In genomic region chr14:99231181-99231849, GRCh38 we compare ENCODE assay signal across 12 cellular contexts. TPM values are rescaled to one million over a fixed set of nuclear protein-coding genes. Genes with fewer than 3 reads are reported as not detected.
DNase-seq lines count a peak whose midpoint lies in the region; ATAC-seq and TF ChIP-seq lines count a peak whose summit lies in the region.
"Had no signal": no experiment of that assay in that cellular context is flagged by ENCODE, and none has a peak within 500 bp of the region (broad histone marks: within the 10 kb centered on the region; RNA-seq: fewer than 3 reads in every experiment).

No MANE protein-coding gene starts in this region.

- peaks cover 98% of the 10 kb centered on the region for H3K4me1 Mint-ChIP-seq in stimulated activated naive CD8-positive, alpha-beta T cell treated with anti-CD3 and anti-CD28 coated beads, Interleukin-15, Interleukin-2, amounts not matched to agents 100 ng/mL and 50 ng/mL, for 24 hours (ENCODE audit: low read depth)
- peaks cover 86% of the 10 kb centered on the region for H3K4me1 Mint-ChIP-seq in activated naive CD8-positive, alpha-beta T cell treated with anti-CD3 and anti-CD28 coated beads for 36 hours

- H3K4me3 ChIP-seq in mesodermal cell (ENCODE audit: extremely low read depth, insufficient read depth, low read length, poor library complexity, severe bottlenecking) (peak overlapping the region; percentile 21), vagina (no peak overlapping the region)
- H3K4me3 ChIP-seq: tibial nerve had no signal

- no peak for DNase-seq in stimulated activated naive CD8-positive, alpha-beta T cell treated with anti-CD3 and anti-CD28 coated beads, Interleukin-15, Interleukin-2, amounts not matched to agents 100 U/mL and 50 U/mL, for 24 hours
- DNase-seq in activated naive CD8-positive, alpha-beta T cell treated with anti-CD3 and anti-CD28 coated beads for 36 hours, result no peak
- no peak for DNase-seq in vagina (ENCODE audit: extremely low spot score in 2 of 2)
- DNase-seq in foreskin melanocyte, result no peak
- DNase-seq: central memory CD4-positive, alpha-beta T cell; NCI-H524 treated with DMSO at 0.1 percent for 48 hours had no signal

- peak overlapping the region; percentile 99 for H3K27ac Mint-ChIP-seq in stimulated activated naive CD8-positive, alpha-beta T cell treated with anti-CD3 and anti-CD28 coated beads, Interleukin-15, Interleukin-2, amounts not matched to agents 100 ng/mL and 50 ng/mL, for 24 hours
- H3K27ac Mint-ChIP-seq in activated naive CD8-positive, alpha-beta T cell treated with anti-CD3 and anti-CD28 coated beads for 36 hours, result peak overlapping the region; percentile 96

- no peaks in the 10 kb centered on the region for H3K27me3 Mint-ChIP-seq in stimulated activated naive CD8-positive, alpha-beta T cell treated with anti-CD3 and anti-CD28 coated beads, Interleukin-15, Interleukin-2, amounts not matched to agents 100 ng/mL and 50 ng/mL, for 24 hours
- no peaks in the 10 kb centered on the region for H3K27me3 Mint-ChIP-seq in activated naive CD8-positive, alpha-beta T cell treated with anti-CD3 and anti-CD28 coated beads for 36 hours

- 16 to 19% methylated on average over 20 to 30 of the region's 36 CpGs for WGBS in mesodermal cell (ENCODE audit: insufficient coverage in 2 of 2), 2 experiments

- intact Hi-C loops in vagina (cut with DNase I), result no loop called here

- H3K4me3 Mint-ChIP-seq in stimulated activated naive CD8-positive, alpha-beta T cell treated with anti-CD3 and anti-CD28 coated beads, Interleukin-15, Interleukin-2, amounts not matched to agents 100 ng/mL and 50 ng/mL, for 24 hours, result peak overlapping the region; percentile 69
- peak overlapping the region; percentile 68 for H3K4me3 Mint-ChIP-seq in activated naive CD8-positive, alpha-beta T cell treated with anti-CD3 and anti-CD28 coated beads for 36 hours

- TF ChIP-seq POLR2A in vagina (IDR thresholded peaks at IDR 0.05), result no peak

- no peaks in the 10 kb centered on the region for H3K9me3 Mint-ChIP-seq in stimulated activated naive CD8-positive, alpha-beta T cell treated with anti-CD3 and anti-CD28 coated beads, Interleukin-15, Interleukin-2, amounts not matched to agents 100 ng/mL and 50 ng/mL, for 24 hours
- no peaks in the 10 kb centered on the region for H3K9me3 Mint-ChIP-seq in activated naive CD8-positive, alpha-beta T cell treated with anti-CD3 and anti-CD28 coated beads for 36 hours

- H3K27ac ChIP-seq in mesodermal cell (ENCODE audit: low read depth, low read length, severe bottlenecking) (peak overlapping the region; percentile 5), vagina (peak overlapping the region; percentile 47)

- ATAC-seq in stimulated activated naive CD8-positive, alpha-beta T cell treated with anti-CD3 and anti-CD28 coated beads, Interleukin-15, Interleukin-2, amounts not matched to agents 100 U/mL and 50 U/mL, for 24 hours, result no peak
- no peak for ATAC-seq in GM21576 (IDR thresholded peaks at IDR 0.05; ENCODE audit: unreplicated experiment)
- ATAC-seq in GM21390 (IDR thresholded peaks at IDR 0.05; ENCODE audit: unreplicated experiment), result no peak

- no peaks in the 10 kb centered on the region for H3K36me3 ChIP-seq in mesodermal cell (ENCODE audit: control insufficient read depth, insufficient read depth, low read length)
- H3K36me3 ChIP-seq in vagina, result no peaks in the 10 kb centered on the region
- H3K36me3 ChIP-seq: tibial nerve had no signal

- H3K4me1 ChIP-seq in mesodermal cell (ENCODE audit: control insufficient read depth, insufficient read depth, low read length, poor library complexity, severe bottlenecking) (peaks cover 51% of the 10 kb centered on the region), vagina (peaks cover 57% of the 10 kb centered on the region)

- peaks cover 28% of the 10 kb centered on the region for H3K36me3 Mint-ChIP-seq in stimulated activated naive CD8-positive, alpha-beta T cell treated with anti-CD3 and anti-CD28 coated beads, Interleukin-15, Interleukin-2, amounts not matched to agents 100 ng/mL and 50 ng/mL, for 24 hours (ENCODE audit: low read depth)
- peaks cover 53% of the 10 kb centered on the region for H3K36me3 Mint-ChIP-seq in activated naive CD8-positive, alpha-beta T cell treated with anti-CD3 and anti-CD28 coated beads for 36 hours

- no peaks in the 10 kb centered on the region for H3K27me3 ChIP-seq in vagina

- TF ChIP-seq CTCF in vagina (IDR thresholded peaks at IDR 0.05), result no peak

- H3K9me3 ChIP-seq in mesodermal cell (ENCODE audit: control insufficient read depth, low read length), result no peaks in the 10 kb centered on the region
- no peaks in the 10 kb centered on the region for H3K9me3 ChIP-seq in vagina

RNA-seq across cellular contexts. Expression of gene BCL11B, which starts 40.7 kb away (rescaled TPM):
- 10 to 100 TPM; 38.9 to 40.3 TPM for total RNA-seq in activated naive CD8-positive, alpha-beta T cell treated with anti-CD3 and anti-CD28 coated beads for 36 hours
- polyA plus RNA-seq in mesodermal cell (2013, experiment 1 of 2), result 0.37 TPM
- 0.35 TPM for polyA plus RNA-seq in mesodermal cell (2013, experiment 2 of 2)
- total RNA-seq in vagina, result 11.5 TPM
- total RNA-seq: fibroblast of villous mesenchyme had no signal
